ENCODE assay signal across 7 cellular contexts in genomic region chr5:16492398-16493175, GRCh38. TPM values are rescaled to one million over a fixed set of nuclear protein-coding genes. Genes with fewer than 3 reads are reported as not detected.
DNase-seq lines count a peak whose midpoint lies in the region; ATAC-seq, FAIRE-seq and TF ChIP-seq lines count a peak whose summit lies in the region.

No MANE protein-coding gene starts in this region.

- peak overlapping the region; percentile 40 for H3K4me2 ChIP-seq in smooth muscle cell

- no peak for TF ChIP-seq POLR2A in H54 (IDR thresholded peaks at IDR 0.05; ENCODE audit: low read depth, low read length)

- H3K27me3 Mint-ChIP-seq in osteocyte (ENCODE audit: unreplicated experiment): peaks cover 10% of the 10 kb centered on the region

- peak; percentile 50 for FAIRE-seq in H54 (lab: Jason Lieb, UNC)

- H4K20me1 ChIP-seq in smooth muscle cell (ENCODE audit: low read depth): no peaks in the 10 kb centered on the region

- H3K9me3 Mint-ChIP-seq in osteocyte (ENCODE audit: unreplicated experiment): peaks cover 11% of the 10 kb centered on the region

- H3K27me3 ChIP-seq in heart right ventricle: no peaks in the 10 kb centered on the region
- no peaks in the 10 kb centered on the region for H3K27me3 ChIP-seq in smooth muscle cell (ENCODE audit: low read depth)

- no peak overlapping the region for H3K27ac Mint-ChIP-seq in osteocyte (ENCODE audit: unreplicated experiment)

- H3K27ac ChIP-seq in heart right ventricle: peak overlapping the region; percentile 6 to 89 (median 71)
- H3K27ac ChIP-seq in smooth muscle cell (ENCODE audit: low read depth): peak overlapping the region; percentile 86

- no peaks in the 10 kb centered on the region for H3K36me3 ChIP-seq in heart right ventricle
- H3K36me3 ChIP-seq in smooth muscle cell (ENCODE audit: low read depth): no peaks in the 10 kb centered on the region

- H3K4me1 ChIP-seq in heart right ventricle: peaks cover 0 to 83% (median 24%) of the 10 kb centered on the region in 9 donors
- no peaks in the 10 kb centered on the region for H3K4me1 ChIP-seq in smooth muscle cell (ENCODE audit: low read depth)

- ATAC-seq in heart right ventricle: peak; percentile 57 to 86 (median 84)

- H3K4me1 Mint-ChIP-seq in osteocyte (ENCODE audit: unreplicated experiment): no peaks in the 10 kb centered on the region

- H3K4me3 Mint-ChIP-seq in osteocyte (ENCODE audit: unreplicated experiment): no peak overlapping the region

- DNase-seq in H54 (ENCODE audit: insufficient read length, low spot score) (no peak), RKO (ENCODE audit: low spot score) (peak; percentile 53), heart right ventricle (peak; percentile 34 to 54), smooth muscle cell (lab: John Stamatoyannopoulos, UW; ENCODE audit: unreplicated experiment) (no peak), UCSD-AML1 (lab: John Stamatoyannopoulos, UW; ENCODE audit: unreplicated experiment) (no peak), osteocyte (ENCODE audit: extremely low spot score, unreplicated experiment) (no peak), NCI-H1105 (lab: John Stamatoyannopoulos, UW) (no peak)

- TF ChIP-seq CTCF in heart right ventricle (IDR thresholded peaks at IDR 0.05) (no peak), smooth muscle cell (IDR thresholded peaks at IDR 0.05; ENCODE audit: borderline replicate concordance, insufficient read depth, poor library complexity, severe bottlenecking) (no peak), osteocyte (IDR thresholded peaks at IDR 0.05) (no peak)

- H3K4me3 ChIP-seq in heart right ventricle (no peak overlapping the region), smooth muscle cell (no peak overlapping the region)

- H3K79me2 ChIP-seq in smooth muscle cell (ENCODE audit: low read depth): no peaks in the 10 kb centered on the region

- no peaks in the 10 kb centered on the region for H3K36me3 Mint-ChIP-seq in osteocyte (ENCODE audit: unreplicated experiment)

- H3K9ac ChIP-seq in smooth muscle cell (ENCODE audit: low read depth): peak overlapping the region; percentile 76

- 22 to 38% methylated on average over 11 of the region's 11 CpGs for WGBS in heart right ventricle, 2 donors
- WGBS in smooth muscle cell (ENCODE audit: low lambda C conversion rate): 63% methylated on average over 11 of the region's 11 CpGs

- no peaks in the 10 kb centered on the region for H3F3A ChIP-seq in smooth muscle cell (ENCODE audit: low read depth)

- peaks cover 0 to 23% (median 3%) of the 10 kb centered on the region in 11 donors for H3K9me3 ChIP-seq in heart right ventricle
- H3K9me3 ChIP-seq in smooth muscle cell (replicated peaks; ENCODE audit: low read depth): no peaks in the 10 kb centered on the region

- H2AFZ ChIP-seq in smooth muscle cell (ENCODE audit: low read depth): no peak overlapping the region

- intact Hi-C loops in heart right ventricle (cut with DNase I): loop anchor here in 5 of 10 donors (2.0 to 10.0 kb wide), 4 partner anchors 42 to 712 kb away; no protein-coding TSS in a partner anchor

RNA-seq across cellular contexts. Expression of gene ZNF622, which starts 27.0 kb away (rescaled TPM):
- total RNA-seq in heart right ventricle (10 to 100 TPM; 41.9 to 74.0 (median 54.9) TPM), smooth muscle cell (38.0 and 40.7 TPM in 2 replicates), osteocyte (29.2 and 30.7 TPM in 2 replicates)
- polyA plus RNA-seq in heart right ventricle (100 to 1,000 TPM in 1 of 2 donors, 10 to 100 TPM in 1; 29.6 to 103 TPM), smooth muscle cell (65.3 and 68.0 TPM in 2 replicates)

Comparison
In these comparisons a context has a peak if more than half of its experiments do, and no peak if none do; other contexts are left out.
1. DNase-seq: peak in RKO (single experiment) and heart right ventricle (2 of 2); none in H54 (single experiment), smooth muscle cell (single experiment), UCSD-AML1 (single experiment), osteocyte (single experiment) and NCI-H1105 (single experiment).